Comparison of ENCODE assay signal across 1 cellular context in the genomic region with DNA sequence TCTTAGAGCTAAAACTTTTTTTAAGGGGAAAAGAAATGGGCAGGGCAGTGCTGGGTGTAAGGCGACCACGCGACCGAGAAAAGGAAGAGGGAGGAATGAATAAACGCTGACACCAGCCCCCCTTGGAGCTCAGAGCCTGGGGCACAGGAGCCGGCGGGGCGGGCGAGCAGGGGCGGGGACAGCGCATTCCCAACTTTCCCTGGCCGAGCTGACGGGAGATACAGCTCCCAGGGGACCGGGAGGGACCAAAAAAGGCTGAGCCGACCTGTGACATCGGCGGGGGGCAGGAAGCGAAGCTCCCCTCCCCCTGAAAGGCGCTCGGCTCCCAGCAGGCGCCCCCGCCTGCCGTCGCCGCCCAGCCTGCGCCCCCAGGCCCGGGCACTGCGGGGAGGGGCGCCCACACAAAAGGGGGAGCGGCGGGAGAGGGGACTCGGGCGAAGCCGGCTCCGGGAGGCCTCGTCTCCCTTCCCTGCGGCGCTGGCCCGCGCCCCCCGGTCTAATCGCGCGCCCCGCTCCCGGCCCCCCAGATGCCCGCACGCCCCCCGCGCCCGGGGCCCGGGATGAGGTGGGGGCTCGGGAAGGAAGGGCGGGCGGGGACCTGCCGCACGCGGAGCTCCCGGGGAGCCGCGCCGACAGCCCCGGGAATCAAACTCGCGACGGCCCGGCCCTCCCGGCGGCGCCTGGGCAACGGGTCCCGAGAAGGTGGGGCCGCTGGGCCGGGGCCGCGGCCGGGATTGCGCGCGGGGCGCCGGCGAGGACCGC.
TF ChIP-seq lines count a peak whose summit lies in the region.

No MANE protein-coding gene starts in this region.

TF ChIP-seq in HEK293, 187 proteins besides CTCF, POLR2A, EP300 and RAD21 (continued from another document and continues in another):
- TF ChIP-seq, protein P1, sequence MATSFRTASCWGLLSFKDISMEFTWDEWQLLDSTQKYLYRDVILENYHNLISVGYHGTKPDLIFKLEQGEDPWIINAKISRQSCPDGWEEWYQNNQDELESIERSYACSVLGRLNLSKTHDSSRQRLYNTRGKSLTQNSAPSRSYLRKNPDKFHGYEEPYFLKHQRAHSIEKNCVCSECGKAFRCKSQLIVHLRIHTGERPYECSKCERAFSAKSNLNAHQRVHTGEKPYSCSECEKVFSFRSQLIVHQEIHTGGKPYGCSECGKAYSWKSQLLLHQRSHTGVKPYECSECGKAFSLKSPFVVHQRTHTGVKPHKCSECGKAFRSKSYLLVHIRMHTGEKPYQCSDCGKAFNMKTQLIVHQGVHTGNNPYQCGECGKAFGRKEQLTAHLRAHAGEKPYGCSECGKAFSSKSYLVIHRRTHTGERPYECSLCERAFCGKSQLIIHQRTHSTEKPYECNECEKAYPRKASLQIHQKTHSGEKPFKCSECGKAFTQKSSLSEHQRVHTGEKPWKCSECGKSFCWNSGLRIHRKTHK (tag by site-specific recombination; IDR thresholded peaks at IDR 0.05) = no peak
- TF ChIP-seq ZNF10 (tag by site-specific recombination; IDR thresholded peaks at IDR 0.05) (no peak), ZFP41 (tag by site-specific recombination; IDR thresholded peaks at IDR 0.05; ENCODE audit: borderline replicate concordance) (no peak), ZNF514 (tag by site-specific recombination; IDR thresholded peaks at IDR 0.05) (no peak), ZNF169 (tag by site-specific recombination; IDR thresholded peaks at IDR 0.05) (no peak), ZNF2 (tag by site-specific recombination; IDR thresholded peaks at IDR 0.05) (no peak), ZNF670 (tag by site-specific recombination; IDR thresholded peaks at IDR 0.05; ENCODE audit: low read depth) (no peak), ZBTB48 (tag by site-specific recombination; IDR thresholded peaks at IDR 0.05) (peak; percentile 69), TSHZ1 (tag by site-specific recombination; IDR thresholded peaks at IDR 0.05; ENCODE audit: borderline replicate concordance) (no peak), ZNF654 (tag by site-specific recombination; IDR thresholded peaks at IDR 0.05; ENCODE audit: low read depth) (no peak), ZNF792 (tag by site-specific recombination; IDR thresholded peaks at IDR 0.05) (no peak), ZNF658 (tag by site-specific recombination; IDR thresholded peaks at IDR 0.05) (no peak), SP2 (tag by site-specific recombination; IDR thresholded peaks at IDR 0.05) (peak; percentile 67), SETDB1 (IDR thresholded peaks at IDR 0.05; ENCODE audit: insufficient read length, low read length) (no peak), ZNF114 (tag by site-specific recombination; IDR thresholded peaks at IDR 0.05) (no peak), GLI4 (tag by site-specific recombination; IDR thresholded peaks at IDR 0.05) (no peak), ZNF311 (tag by site-specific recombination; IDR thresholded peaks at IDR 0.05; ENCODE audit: borderline replicate concordance) (no peak), ZNF266 (tag by site-specific recombination; IDR thresholded peaks at IDR 0.05; ENCODE audit: low read depth) (no peak), KLF17 (tag by site-specific recombination; IDR thresholded peaks at IDR 0.05) (peak; percentile 94), ZNF510 (tag by site-specific recombination; IDR thresholded peaks at IDR 0.05; ENCODE audit: insufficient replicate concordance) (no peak), ZNF157 (tag by site-specific recombination; IDR thresholded peaks at IDR 0.05) (no peak), ZNF76 (tag by site-specific recombination; IDR thresholded peaks at IDR 0.05; ENCODE audit: borderline replicate concordance, low read depth) (peak; percentile 76), ZNF223 (tag by site-specific recombination; IDR thresholded peaks at IDR 0.05) (no peak), PBX3 (CRISPR knock-in tag; IDR thresholded peaks at IDR 0.05) (peak; percentile 91), BCL11B (tag by site-specific recombination; IDR thresholded peaks at IDR 0.05; ENCODE audit: low read depth) (peak; percentile 77), ZNF366 (tag by site-specific recombination; conservative IDR thresholded peaks at IDR 0.05) (peak; percentile 60), ZNF433 (tag by site-specific recombination; IDR thresholded peaks at IDR 0.05; ENCODE audit: low read depth) (no peak), ZNF24 (tag by site-specific recombination; IDR thresholded peaks at IDR 0.05) (0 out of 2 replicates have a peak, but pooled peaks have one; percentile 17), GFI1B (tag by site-specific recombination; IDR thresholded peaks at IDR 0.05) (no peak), GLIS1 (tag by site-specific recombination; IDR thresholded peaks at IDR 0.05) (peak; percentile 95), ZNF549 (tag by site-specific recombination; IDR thresholded peaks at IDR 0.05) (no peak), ZNF23 (tag by site-specific recombination; IDR thresholded peaks at IDR 0.05; ENCODE audit: borderline replicate concordance) (no peak), PRDM4 (tag by site-specific recombination; IDR thresholded peaks at IDR 0.05) (no peak), KLF10 (tag by site-specific recombination; IDR thresholded peaks at IDR 0.05) (peak; percentile 78), ZNF362 (tag by site-specific recombination; IDR thresholded peaks at IDR 0.05) (no peak), PRDM6 (tag by site-specific recombination; IDR thresholded peaks at IDR 0.05) (peak; percentile 62; the same call in 1 of the 2 replicates)
- TF ChIP-seq, protein P2, sequence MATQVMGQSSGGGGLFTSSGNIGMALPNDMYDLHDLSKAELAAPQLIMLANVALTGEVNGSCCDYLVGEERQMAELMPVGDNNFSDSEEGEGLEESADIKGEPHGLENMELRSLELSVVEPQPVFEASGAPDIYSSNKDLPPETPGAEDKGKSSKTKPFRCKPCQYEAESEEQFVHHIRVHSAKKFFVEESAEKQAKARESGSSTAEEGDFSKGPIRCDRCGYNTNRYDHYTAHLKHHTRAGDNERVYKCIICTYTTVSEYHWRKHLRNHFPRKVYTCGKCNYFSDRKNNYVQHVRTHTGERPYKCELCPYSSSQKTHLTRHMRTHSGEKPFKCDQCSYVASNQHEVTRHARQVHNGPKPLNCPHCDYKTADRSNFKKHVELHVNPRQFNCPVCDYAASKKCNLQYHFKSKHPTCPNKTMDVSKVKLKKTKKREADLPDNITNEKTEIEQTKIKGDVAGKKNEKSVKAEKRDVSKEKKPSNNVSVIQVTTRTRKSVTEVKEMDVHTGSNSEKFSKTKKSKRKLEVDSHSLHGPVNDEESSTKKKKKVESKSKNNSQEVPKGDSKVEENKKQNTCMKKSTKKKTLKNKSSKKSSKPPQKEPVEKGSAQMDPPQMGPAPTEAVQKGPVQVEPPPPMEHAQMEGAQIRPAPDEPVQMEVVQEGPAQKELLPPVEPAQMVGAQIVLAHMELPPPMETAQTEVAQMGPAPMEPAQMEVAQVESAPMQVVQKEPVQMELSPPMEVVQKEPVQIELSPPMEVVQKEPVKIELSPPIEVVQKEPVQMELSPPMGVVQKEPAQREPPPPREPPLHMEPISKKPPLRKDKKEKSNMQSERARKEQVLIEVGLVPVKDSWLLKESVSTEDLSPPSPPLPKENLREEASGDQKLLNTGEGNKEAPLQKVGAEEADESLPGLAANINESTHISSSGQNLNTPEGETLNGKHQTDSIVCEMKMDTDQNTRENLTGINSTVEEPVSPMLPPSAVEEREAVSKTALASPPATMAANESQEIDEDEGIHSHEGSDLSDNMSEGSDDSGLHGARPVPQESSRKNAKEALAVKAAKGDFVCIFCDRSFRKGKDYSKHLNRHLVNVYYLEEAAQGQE (tag by site-specific recombination; IDR thresholded peaks at IDR 0.05) = no peak
